In the genomic region with DNA sequence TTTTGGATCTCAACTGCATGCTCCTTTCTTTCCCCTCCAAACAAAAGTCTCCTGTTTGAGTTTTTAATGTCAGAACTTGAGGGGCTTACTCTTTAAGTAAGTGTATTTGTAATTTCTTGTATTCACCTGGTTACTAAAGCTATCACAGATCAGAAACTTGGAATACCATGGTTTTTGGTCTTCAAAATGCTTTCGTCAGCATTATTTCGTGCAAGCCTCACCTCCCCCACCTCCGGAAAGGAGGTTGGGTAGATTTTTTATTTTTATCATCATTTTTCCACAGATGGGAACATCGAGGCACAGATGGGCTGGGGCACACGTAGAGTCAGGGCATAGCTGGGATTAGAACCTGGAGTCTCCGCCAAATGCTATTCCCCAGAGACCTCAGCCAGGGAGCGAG, we compare ENCODE assay signal across 2 cellular contexts.
TF ChIP-seq lines count a peak whose summit lies in the region.

No MANE protein-coding gene starts in this region.

TF ChIP-seq in HepG2, 621 proteins besides CTCF, POLR2A, EP300 and RAD21:
- peak; percentile 90 for TF ChIP-seq MAFF (IDR thresholded peaks at IDR 0.05; ENCODE audit: low read depth, low read length)
- no peak for TF ChIP-seq KAT2B (IDR thresholded peaks at IDR 0.05; ENCODE audit: borderline replicate concordance, low read depth, low read length)
- TF ChIP-seq, protein P1, sequence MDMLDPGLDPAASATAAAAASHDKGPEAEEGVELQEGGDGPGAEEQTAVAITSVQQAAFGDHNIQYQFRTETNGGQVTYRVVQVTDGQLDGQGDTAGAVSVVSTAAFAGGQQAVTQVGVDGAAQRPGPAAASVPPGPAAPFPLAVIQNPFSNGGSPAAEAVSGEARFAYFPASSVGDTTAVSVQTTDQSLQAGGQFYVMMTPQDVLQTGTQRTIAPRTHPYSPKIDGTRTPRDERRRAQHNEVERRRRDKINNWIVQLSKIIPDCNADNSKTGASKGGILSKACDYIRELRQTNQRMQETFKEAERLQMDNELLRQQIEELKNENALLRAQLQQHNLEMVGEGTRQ (IDR thresholded peaks at IDR 0.05; ENCODE audit: low read depth, low read length): no peak
- TF ChIP-seq, protein P1 (CRISPR knock-in tag; IDR thresholded peaks at IDR 0.05; ENCODE audit: borderline replicate concordance): no peak
- peak; percentile 88 to 92 for TF ChIP-seq MAFK (conservative IDR thresholded peaks at IDR 0.05 in 1 of 2, IDR thresholded peaks at IDR 0.05 in 1 of 2; ENCODE audit: low read length in 2 of 2)
- no peak for TF ChIP-seq ZBTB21 (CRISPR knock-in tag; IDR thresholded peaks at IDR 0.05)
TF ChIP-seq in HepG2: peak in this region for 2.

TF ChIP-seq in K562, 482 proteins besides CTCF, POLR2A, EP300 and RAD21:
- TF ChIP-seq ZNF239 (CRISPR knock-in tag; IDR thresholded peaks at IDR 0.05) (no peak), HEY1 (CRISPR knock-in tag; IDR thresholded peaks at IDR 0.05; ENCODE audit: borderline replicate concordance) (no peak), JUN (IDR thresholded peaks at IDR 0.05; ENCODE audit: borderline replicate concordance, low read depth, low read length) (no peak), JUN (CRISPR knock-in tag; IDR thresholded peaks at IDR 0.05; ENCODE audit: borderline replicate concordance) (no peak), MAFF (IDR thresholded peaks at IDR 0.05; ENCODE audit: low read length) (peak; percentile 95), CCNT2 (IDR thresholded peaks at IDR 0.05; ENCODE audit: borderline replicate concordance, extremely low read depth, insufficient read length, low read depth, low read length) (no peak), FOXK2 (conservative IDR thresholded peaks at IDR 0.05 in 1 of 2, IDR thresholded peaks at IDR 0.05 in 1 of 2; ENCODE audit: low read depth in 2 of 2) (no peak), HCFC1 (IDR thresholded peaks at IDR 0.05; ENCODE audit: low read depth, low read length) (no peak), MAFG (tag; conservative IDR thresholded peaks at IDR 0.05) (peak; percentile 86), HSF4 (CRISPR knock-in tag; IDR thresholded peaks at IDR 0.05; ENCODE audit: borderline replicate concordance) (no peak), C11orf30 (IDR thresholded peaks at IDR 0.05; ENCODE audit: low read depth) (peak; percentile 83), ZNF785 (CRISPR knock-in tag; IDR thresholded peaks at IDR 0.05) (no peak), MAFK (IDR thresholded peaks at IDR 0.05; ENCODE audit: low read length) (peak; percentile 92), ARHGAP35 (IDR thresholded peaks at IDR 0.05; ENCODE audit: partially characterized antibody) (no peak), MXI1 (IDR thresholded peaks at IDR 0.05; ENCODE audit: low read depth, low read length) (no peak), CHD1 (IDR thresholded peaks at IDR 0.05; ENCODE audit: low read length) (no peak), ZNF316 (IDR thresholded peaks at IDR 0.05) (peak; percentile 94), PHF20 (IDR thresholded peaks at IDR 0.05; ENCODE audit: partially characterized antibody) (no peak), MEF2D (tag; conservative IDR thresholded peaks at IDR 0.05; ENCODE audit: low read depth) (no peak), SIN3A (IDR thresholded peaks at IDR 0.05; ENCODE audit: borderline replicate concordance in 2 of 2, control insufficient read depth in 1 of 2, low read depth in 2 of 2, low read length in 2 of 2) (no peak), ZC3H8 (IDR thresholded peaks at IDR 0.05) (no peak), HDAC3 (IDR thresholded peaks at IDR 0.05; ENCODE audit: borderline replicate concordance, partially characterized antibody) (no peak), CXXC5 (CRISPR knock-in tag; IDR thresholded peaks at IDR 0.05) (no peak), ZBTB8A (IDR thresholded peaks at IDR 0.05; ENCODE audit: partially characterized antibody) (no peak), ZNF764 (CRISPR knock-in tag; IDR thresholded peaks at IDR 0.05; ENCODE audit: low read depth) (no peak), YBX1 (IDR thresholded peaks at IDR 0.05) (no peak), MTA2 (IDR thresholded peaks at IDR 0.05; ENCODE audit: low read depth) (no peak), GTF2A2 (tag; IDR thresholded peaks at IDR 0.05) (no peak)
- TF ChIP-seq, protein P2, sequence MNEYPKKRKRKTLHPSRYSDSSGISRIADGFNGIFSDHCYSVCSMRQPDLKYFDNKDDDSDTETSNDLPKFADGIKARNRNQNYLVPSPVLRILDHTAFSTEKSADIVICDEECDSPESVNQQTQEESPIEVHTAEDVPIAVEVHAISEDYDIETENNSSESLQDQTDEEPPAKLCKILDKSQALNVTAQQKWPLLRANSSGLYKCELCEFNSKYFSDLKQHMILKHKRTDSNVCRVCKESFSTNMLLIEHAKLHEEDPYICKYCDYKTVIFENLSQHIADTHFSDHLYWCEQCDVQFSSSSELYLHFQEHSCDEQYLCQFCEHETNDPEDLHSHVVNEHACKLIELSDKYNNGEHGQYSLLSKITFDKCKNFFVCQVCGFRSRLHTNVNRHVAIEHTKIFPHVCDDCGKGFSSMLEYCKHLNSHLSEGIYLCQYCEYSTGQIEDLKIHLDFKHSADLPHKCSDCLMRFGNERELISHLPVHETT (CRISPR knock-in tag; conservative IDR thresholded peaks at IDR 0.05 in 1 of 2, IDR thresholded peaks at IDR 0.05 in 1 of 2): no peak
- TF ChIP-seq, protein P3, sequence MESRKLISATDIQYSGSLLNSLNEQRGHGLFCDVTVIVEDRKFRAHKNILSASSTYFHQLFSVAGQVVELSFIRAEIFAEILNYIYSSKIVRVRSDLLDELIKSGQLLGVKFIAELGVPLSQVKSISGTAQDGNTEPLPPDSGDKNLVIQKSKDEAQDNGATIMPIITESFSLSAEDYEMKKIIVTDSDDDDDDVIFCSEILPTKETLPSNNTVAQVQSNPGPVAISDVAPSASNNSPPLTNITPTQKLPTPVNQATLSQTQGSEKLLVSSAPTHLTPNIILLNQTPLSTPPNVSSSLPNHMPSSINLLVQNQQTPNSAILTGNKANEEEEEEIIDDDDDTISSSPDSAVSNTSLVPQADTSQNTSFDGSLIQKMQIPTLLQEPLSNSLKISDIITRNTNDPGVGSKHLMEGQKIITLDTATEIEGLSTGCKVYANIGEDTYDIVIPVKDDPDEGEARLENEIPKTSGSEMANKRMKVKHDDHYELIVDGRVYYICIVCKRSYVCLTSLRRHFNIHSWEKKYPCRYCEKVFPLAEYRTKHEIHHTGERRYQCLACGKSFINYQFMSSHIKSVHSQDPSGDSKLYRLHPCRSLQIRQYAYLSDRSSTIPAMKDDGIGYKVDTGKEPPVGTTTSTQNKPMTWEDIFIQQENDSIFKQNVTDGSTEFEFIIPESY (CRISPR knock-in tag; IDR thresholded peaks at IDR 0.05): no peak
- TF ChIP-seq, protein P4, sequence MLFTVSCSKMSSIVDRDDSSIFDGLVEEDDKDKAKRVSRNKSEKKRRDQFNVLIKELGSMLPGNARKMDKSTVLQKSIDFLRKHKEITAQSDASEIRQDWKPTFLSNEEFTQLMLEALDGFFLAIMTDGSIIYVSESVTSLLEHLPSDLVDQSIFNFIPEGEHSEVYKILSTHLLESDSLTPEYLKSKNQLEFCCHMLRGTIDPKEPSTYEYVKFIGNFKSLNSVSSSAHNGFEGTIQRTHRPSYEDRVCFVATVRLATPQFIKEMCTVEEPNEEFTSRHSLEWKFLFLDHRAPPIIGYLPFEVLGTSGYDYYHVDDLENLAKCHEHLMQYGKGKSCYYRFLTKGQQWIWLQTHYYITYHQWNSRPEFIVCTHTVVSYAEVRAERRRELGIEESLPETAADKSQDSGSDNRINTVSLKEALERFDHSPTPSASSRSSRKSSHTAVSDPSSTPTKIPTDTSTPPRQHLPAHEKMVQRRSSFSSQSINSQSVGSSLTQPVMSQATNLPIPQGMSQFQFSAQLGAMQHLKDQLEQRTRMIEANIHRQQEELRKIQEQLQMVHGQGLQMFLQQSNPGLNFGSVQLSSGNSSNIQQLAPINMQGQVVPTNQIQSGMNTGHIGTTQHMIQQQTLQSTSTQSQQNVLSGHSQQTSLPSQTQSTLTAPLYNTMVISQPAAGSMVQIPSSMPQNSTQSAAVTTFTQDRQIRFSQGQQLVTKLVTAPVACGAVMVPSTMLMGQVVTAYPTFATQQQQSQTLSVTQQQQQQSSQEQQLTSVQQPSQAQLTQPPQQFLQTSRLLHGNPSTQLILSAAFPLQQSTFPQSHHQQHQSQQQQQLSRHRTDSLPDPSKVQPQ (CRISPR knock-in tag; IDR thresholded peaks at IDR 0.05; ENCODE audit: borderline replicate concordance): no peak
- TF ChIP-seq, protein P5, sequence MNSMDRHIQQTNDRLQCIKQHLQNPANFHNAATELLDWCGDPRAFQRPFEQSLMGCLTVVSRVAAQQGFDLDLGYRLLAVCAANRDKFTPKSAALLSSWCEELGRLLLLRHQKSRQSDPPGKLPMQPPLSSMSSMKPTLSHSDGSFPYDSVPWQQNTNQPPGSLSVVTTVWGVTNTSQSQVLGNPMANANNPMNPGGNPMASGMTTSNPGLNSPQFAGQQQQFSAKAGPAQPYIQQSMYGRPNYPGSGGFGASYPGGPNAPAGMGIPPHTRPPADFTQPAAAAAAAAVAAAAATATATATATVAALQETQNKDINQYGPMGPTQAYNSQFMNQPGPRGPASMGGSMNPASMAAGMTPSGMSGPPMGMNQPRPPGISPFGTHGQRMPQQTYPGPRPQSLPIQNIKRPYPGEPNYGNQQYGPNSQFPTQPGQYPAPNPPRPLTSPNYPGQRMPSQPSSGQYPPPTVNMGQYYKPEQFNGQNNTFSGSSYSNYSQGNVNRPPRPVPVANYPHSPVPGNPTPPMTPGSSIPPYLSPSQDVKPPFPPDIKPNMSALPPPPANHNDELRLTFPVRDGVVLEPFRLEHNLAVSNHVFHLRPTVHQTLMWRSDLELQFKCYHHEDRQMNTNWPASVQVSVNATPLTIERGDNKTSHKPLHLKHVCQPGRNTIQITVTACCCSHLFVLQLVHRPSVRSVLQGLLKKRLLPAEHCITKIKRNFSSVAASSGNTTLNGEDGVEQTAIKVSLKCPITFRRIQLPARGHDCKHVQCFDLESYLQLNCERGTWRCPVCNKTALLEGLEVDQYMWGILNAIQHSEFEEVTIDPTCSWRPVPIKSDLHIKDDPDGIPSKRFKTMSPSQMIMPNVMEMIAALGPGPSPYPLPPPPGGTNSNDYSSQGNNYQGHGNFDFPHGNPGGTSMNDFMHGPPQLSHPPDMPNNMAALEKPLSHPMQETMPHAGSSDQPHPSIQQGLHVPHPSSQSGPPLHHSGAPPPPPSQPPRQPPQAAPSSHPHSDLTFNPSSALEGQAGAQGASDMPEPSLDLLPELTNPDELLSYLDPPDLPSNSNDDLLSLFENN (IDR thresholded peaks at IDR 0.05; ENCODE audit: low read depth in 2 of 2, low read length in 2 of 2): no peak
- TF ChIP-seq, protein P6, sequence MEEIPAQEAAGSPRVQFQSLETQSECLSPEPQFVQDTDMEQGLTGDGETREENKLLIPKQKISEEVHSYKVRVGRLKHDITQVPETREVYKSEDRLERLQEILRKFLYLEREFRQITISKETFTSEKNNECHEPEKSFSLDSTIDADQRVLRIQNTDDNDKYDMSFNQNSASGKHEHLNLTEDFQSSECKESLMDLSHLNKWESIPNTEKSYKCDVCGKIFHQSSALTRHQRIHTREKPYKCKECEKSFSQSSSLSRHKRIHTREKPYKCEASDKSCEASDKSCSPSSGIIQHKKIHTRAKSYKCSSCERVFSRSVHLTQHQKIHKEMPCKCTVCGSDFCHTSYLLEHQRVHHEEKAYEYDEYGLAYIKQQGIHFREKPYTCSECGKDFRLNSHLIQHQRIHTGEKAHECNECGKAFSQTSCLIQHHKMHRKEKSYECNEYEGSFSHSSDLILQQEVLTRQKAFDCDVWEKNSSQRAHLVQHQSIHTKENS (CRISPR knock-in tag; IDR thresholded peaks at IDR 0.05): no peak
TF ChIP-seq in K562: peak in this region for 5.
